In genomic region chr22:41940853-41941765, GRCh38 we compare ENCODE assay signal across 8 cellular contexts. TPM values are rescaled to one million over a fixed set of nuclear protein-coding genes. Genes with fewer than 3 reads are reported as not detected.
A peak's percentile ranks its signal among the peaks of the same experiment; 100 is the strongest.
DNase-seq lines count a peak whose midpoint lies in the region; ATAC-seq and TF ChIP-seq lines count a peak whose summit lies in the region.

No MANE protein-coding gene starts in this region.

- H3K4me1 ChIP-seq in CD8-positive, alpha-beta T cell (ENCODE audit: insufficient read depth, low read length): peaks cover 29% of the 10 kb centered on the region

- CTCF ChIA-PET in CD8-positive, alpha-beta T cell (lab: Charles Lee): interaction anchor here (0.6 to 8.2 kb wide), 48 partner anchors 8 to 288 kb away, joined by 3 to 105 read pairs (median 6); partner anchors contain the start of genes CCDC134, SHISA8, SREBF2 and TNFRSF13C

- POLR2A ChIA-PET in CD8-positive, alpha-beta T cell (lab: Charles Lee): interaction anchor here (0.7 to 3.7 kb wide), 17 partner anchors 16 to 503 kb away, joined by 3 to 71 read pairs (median 7); partner anchors contain the start of genes CCDC134, MEI1, SNU13 and SREBF2

- H3K27ac ChIP-seq in CD8-positive, alpha-beta T cell (ENCODE audit: low read depth, low read length): peak overlapping the region; percentile 83

- peak; percentile 65 for ATAC-seq in CD8-positive, alpha-beta T cell
- ATAC-seq in GM21576 (IDR thresholded peaks at IDR 0.05; ENCODE audit: unreplicated experiment): peak; percentile 32
- no peak for ATAC-seq in HG03565 (IDR thresholded peaks at IDR 0.05; ENCODE audit: unreplicated experiment)

- no peaks in the 10 kb centered on the region for H3K27me3 Mint-ChIP-seq in CD8-positive, alpha-beta T cell (ENCODE audit: low read depth)

- peak overlapping the region; percentile 98 for H3K27ac Mint-ChIP-seq in CD8-positive, alpha-beta T cell

- H3K9me3 ChIP-seq in CD8-positive, alpha-beta T cell (ENCODE audit: low read length): no peaks in the 10 kb centered on the region

- peak; percentile 98 for TF ChIP-seq CTCF in CD8-positive, alpha-beta T cell (IDR thresholded peaks at IDR 0.05)
- TF ChIP-seq CTCF in astrocyte of the cerebellum (IDR thresholded peaks at IDR 0.05; ENCODE audit: low read depth, low read length, missing control alignments): peak; percentile 85

- DNase-seq in CD8-positive, alpha-beta T cell: peak; percentile 76 to 92 (median 85)
- DNase-seq in NAMALWA (ENCODE audit: low spot score) (peak; percentile 93), T-helper 9 cell (peak; percentile 77), astrocyte of the cerebellum (ENCODE audit: low read depth) (peak; percentile 64), hippocampal formation (lab: John Stamatoyannopoulos, UW) (peak; percentile 82 to 83), skeletal muscle cell (ENCODE audit: low read depth) (peak; percentile 88)

- in situ Hi-C loops in astrocyte of the cerebellum (cut with HindIII; ENCODE audit: low sequenced_read_pairs): no loop called here

- no peaks in the 10 kb centered on the region for H3K9me3 Mint-ChIP-seq in CD8-positive, alpha-beta T cell

- intact Hi-C loops in CD8-positive, alpha-beta T cell (cut with DNase I, micrococcal nuclease): loop anchor here (1.0 to 10.0 kb wide), 13 partner anchors 15 to 556 kb away; partner anchors contain the start of genes SNU13 (in 2 of the 2), TNFRSF13C (in 2 of the 2), CCDC134 (in 1 of the 2) and TEF (in 1 of the 2)

- H3K4me1 Mint-ChIP-seq in CD8-positive, alpha-beta T cell (ENCODE audit: low read depth): peaks cover 35% of the 10 kb centered on the region

- H3K36me3 ChIP-seq in CD8-positive, alpha-beta T cell (ENCODE audit: insufficient read depth, low read length): no peaks in the 10 kb centered on the region

- H3K27me3 ChIP-seq in CD8-positive, alpha-beta T cell (ENCODE audit: insufficient read depth, low read length): no peaks in the 10 kb centered on the region

- H3K36me3 Mint-ChIP-seq in CD8-positive, alpha-beta T cell: no peaks in the 10 kb centered on the region

- peak overlapping the region; percentile 36 for H3K4me3 Mint-ChIP-seq in CD8-positive, alpha-beta T cell

- no peak overlapping the region for H3K4me3 ChIP-seq in CD8-positive, alpha-beta T cell (ENCODE audit: low read depth, low read length)
- no peak overlapping the region for H3K4me3 ChIP-seq in astrocyte of the cerebellum (ENCODE audit: low read depth, low read length)
- no peak overlapping the region for H3K4me3 ChIP-seq in skeletal muscle cell (ENCODE audit: low read depth, low read length)

RNA-seq across cellular contexts. Expression of gene CENPM, which starts 5.8 kb away (rescaled TPM):
- total RNA-seq in CD8-positive, alpha-beta T cell: 10 to 100 TPM in 1 of 2 experiments, 1 to 10 TPM in 1; 9.4 to 10.9 TPM

RNA-seq across cellular contexts. Expression of gene TNFRSF13C, which starts 14.5 kb away (rescaled TPM):
- 10 to 100 TPM; 36.3 to 39.8 TPM for total RNA-seq in CD8-positive, alpha-beta T cell

RNA-seq across cellular contexts. Expression of gene SHISA8, which starts 26.2 kb away (rescaled TPM):
- 1 to 10 TPM in 1 of 2 experiments, under 1 TPM in 1; 0.72 to 1.5 TPM for total RNA-seq in CD8-positive, alpha-beta T cell

RNA-seq across cellular contexts. Expression of gene SEPTIN3, which starts 28.1 kb away (rescaled TPM):
- total RNA-seq in CD8-positive, alpha-beta T cell: under 1 TPM in 1 of 2 experiments, not detected in 1; 0.11 TPM
